Comparison of ENCODE assay signal across 11 cellular contexts in genomic region chr11:92978226-92979111, GRCh38. TPM values are rescaled to one million over a fixed set of nuclear protein-coding genes. Genes with fewer than 3 reads are reported as not detected.
A peak's percentile ranks its signal among the peaks of the same experiment; 100 is the strongest.
DNase-seq lines count a peak whose midpoint lies in the region; ATAC-seq and TF ChIP-seq lines count a peak whose summit lies in the region.
"Had no signal": no experiment of that assay in that cellular context is flagged by ENCODE, and none has a peak within 500 bp of the region (broad histone marks: within the 10 kb centered on the region; RNA-seq: fewer than 3 reads in every experiment).

No MANE protein-coding gene starts in this region.

- no peaks in the 10 kb centered on the region for H3K9me2 ChIP-seq in PC-3 (replicated peaks; ENCODE audit: low read length)

- H3K79me2 ChIP-seq in PC-3 (ENCODE audit: low read length), result no peaks in the 10 kb centered on the region

- H4K20me1 ChIP-seq in PC-3 (ENCODE audit: low read length), result no peaks in the 10 kb centered on the region

- H3K9me3 ChIP-seq in AG04450 (ENCODE audit: control insufficient read depth, insufficient read depth, low read length), result peaks cover 6% of the 10 kb centered on the region
- no peaks in the 10 kb centered on the region for H3K9me3 ChIP-seq in PC-3 (ENCODE audit: low read length)
- no peaks in the 10 kb centered on the region for H3K9me3 ChIP-seq in CD4-positive, alpha-beta memory T cell (ENCODE audit: control insufficient read depth in 1 of 2, low read length in 2 of 2)
- H3K9me3 ChIP-seq: ascending aorta had no signal

- no peaks in the 10 kb centered on the region for H3K9me3 Mint-ChIP-seq in CD4-positive, alpha-beta memory T cell

- H3K4me3 Mint-ChIP-seq in CD4-positive, alpha-beta memory T cell, result no peak overlapping the region
- H3K4me3 Mint-ChIP-seq: activated CD8-positive, alpha-beta memory T cell treated with anti-CD3 and anti-CD28 coated beads, Interleukin-2, amount 10 ng/mL, durations not matched to agents 7 days and 5 days had no signal

- TF ChIP-seq CTCF in AG04450 (IDR thresholded peaks at IDR 0.05; ENCODE audit: low read depth, low read length) (no peak), PC-3 (conservative IDR thresholded peaks at IDR 0.05; ENCODE audit: low read depth, low read length) (no peak)

- H3K4me2 ChIP-seq in PC-3 (ENCODE audit: low read length), result no peak overlapping the region

- H3F3A ChIP-seq in PC-3 (ENCODE audit: low read length, unreplicated experiment), result no peaks in the 10 kb centered on the region

- no peak overlapping the region for H3K27ac Mint-ChIP-seq in CD4-positive, alpha-beta memory T cell
- H3K27ac Mint-ChIP-seq: activated CD8-positive, alpha-beta memory T cell treated with anti-CD3 and anti-CD28 coated beads, Interleukin-2, amount 10 ng/mL, durations not matched to agents 7 days and 5 days had no signal

- H3K4me1 ChIP-seq in PC-3 (ENCODE audit: insufficient read depth, low read length), result no peaks in the 10 kb centered on the region
- H3K4me1 ChIP-seq in CD4-positive, alpha-beta memory T cell (ENCODE audit: insufficient read depth, low read length), result no peaks in the 10 kb centered on the region
- H3K4me1 ChIP-seq: ascending aorta had no signal

- no peaks in the 10 kb centered on the region for H3K4me1 Mint-ChIP-seq in CD4-positive, alpha-beta memory T cell
- H3K4me1 Mint-ChIP-seq: activated CD8-positive, alpha-beta memory T cell treated with anti-CD3 and anti-CD28 coated beads, Interleukin-2, amount 10 ng/mL, durations not matched to agents 7 days and 5 days had no signal

- POLR2A ChIA-PET in AG04450 (lab: Yijun Ruan, JAX), result no interaction called here
- POLR2A ChIA-PET in PC-3 (lab: Charles Lee; ENCODE audit: unreplicated experiment), result no interaction called here
- POLR2A ChIA-PET in CD4-positive, alpha-beta memory T cell (lab: Charles Lee; ENCODE audit: partially characterized antibody), result no interaction called here

- intact Hi-C loops in PC-3 (cut with micrococcal nuclease), result no loop called here
- intact Hi-C loops in CD4-positive, alpha-beta memory T cell (cut with micrococcal nuclease), result no loop called here

- no peaks in the 10 kb centered on the region for H3K36me3 ChIP-seq in PC-3 (ENCODE audit: low read depth, low read length)
- no peaks in the 10 kb centered on the region for H3K36me3 ChIP-seq in CD4-positive, alpha-beta memory T cell (ENCODE audit: insufficient read depth, low read length)
- H3K36me3 ChIP-seq: ascending aorta had no signal

- H3K9ac ChIP-seq in PC-3 (ENCODE audit: low read length), result no peak overlapping the region

- CTCF ChIA-PET in AG04450 (lab: Charles Lee), result no interaction called here
- CTCF ChIA-PET in PC-3 (lab: Charles Lee), result no interaction called here
- CTCF ChIA-PET in CD4-positive, alpha-beta memory T cell (lab: Charles Lee; ENCODE audit: partially characterized antibody), result no interaction called here

- ATAC-seq in esophagus mucosa (peak; percentile 32), GM18870 (IDR thresholded peaks at IDR 0.05; ENCODE audit: unreplicated experiment) (no peak), PC-3 (no peak)
- ATAC-seq: activated CD8-positive, alpha-beta memory T cell treated with anti-CD3 and anti-CD28 coated beads, Interleukin-2, amount 10 ng/mL, durations not matched to agents 7 days and 5 days had no signal

- H3K27me3 ChIP-seq in AG04450 (ENCODE audit: control insufficient read depth, insufficient read depth, low read length) (no peaks in the 10 kb centered on the region), PC-3 (ENCODE audit: low read length) (peaks cover 3% of the 10 kb centered on the region; the same call in 1 of the 2 replicates)
- H3K27me3 ChIP-seq in CD4-positive, alpha-beta memory T cell (ENCODE audit: insufficient read depth, low read length), result no peaks in the 10 kb centered on the region
- H3K27me3 ChIP-seq: ascending aorta had no signal

- H3K4me3 ChIP-seq in AG04450 (ENCODE audit: low read depth, low read length) (no peak overlapping the region), PC-3 (ENCODE audit: low read length) (no peak overlapping the region)
- H3K4me3 ChIP-seq in CD4-positive, alpha-beta memory T cell (ENCODE audit: low read length in 2 of 2), result no peak overlapping the region
- H3K4me3 ChIP-seq: ascending aorta had no signal

- no peak overlapping the region for H2AFZ ChIP-seq in PC-3 (ENCODE audit: low read length)

- BruUV-seq in PC-3 (replicated peaks; lab: Mats Ljungman, UMichigan), result no TSS peak

- H3K27ac ChIP-seq in AG04450 (ENCODE audit: low read depth, low read length), result peak overlapping the region; percentile 77
- H3K27ac ChIP-seq in PC-3 (ENCODE audit: low read length), result no peak overlapping the region
- H3K27ac ChIP-seq in CD4-positive, alpha-beta memory T cell (ENCODE audit: low read depth, low read length), result no peak overlapping the region
- H3K27ac ChIP-seq: ascending aorta had no signal

- DNase-seq in AG04450 (ENCODE audit: low read depth, low spot score), result no peak
- peak; percentile 74 for DNase-seq in M059J (ENCODE audit: low read depth)
- DNase-seq in NCI-H524 treated with DMSO at 0.1 percent for 48 hours (lab: John Stamatoyannopoulos, UW), result peak; percentile 77
- DNase-seq in NOMO-1 (lab: John Stamatoyannopoulos, UW; ENCODE audit: unreplicated experiment in 2 of 2), result no peak
- no peak for DNase-seq in PC-3
- DNase-seq in CD4-positive, alpha-beta memory T cell, result no peak
- DNase-seq: activated CD8-positive, alpha-beta memory T cell treated with anti-CD3 and anti-CD28 coated beads, Interleukin-2, amount 10 ng/mL, durations not matched to agents 7 days and 5 days had no signal

- no peaks in the 10 kb centered on the region for H3K36me3 Mint-ChIP-seq in CD4-positive, alpha-beta memory T cell
- H3K36me3 Mint-ChIP-seq: activated CD8-positive, alpha-beta memory T cell treated with anti-CD3 and anti-CD28 coated beads, Interleukin-2, amount 10 ng/mL, durations not matched to agents 7 days and 5 days had no signal

- peaks cover 1 to 2% of the 10 kb centered on the region in 2 donors for H3K27me3 Mint-ChIP-seq in CD4-positive, alpha-beta memory T cell
- H3K27me3 Mint-ChIP-seq: activated CD8-positive, alpha-beta memory T cell treated with anti-CD3 and anti-CD28 coated beads, Interleukin-2, amount 10 ng/mL, durations not matched to agents 7 days and 5 days had no signal

RNA-seq across cellular contexts. Expression of gene MTNR1B, which starts 9.0 kb away (rescaled TPM):
- polyA plus RNA-seq in AG04450 (2011; rRNA removed), result 0.07 TPM in 1 of 2 replicates, not detected in the other
- polyA minus RNA-seq in AG04450 (2011; rRNA and poly(A)+ RNA removed), result 0.32 and 0.56 TPM in 2 replicates
- not detected in 2 replicates for total RNA-seq in M059J (2014; rRNA removed; shearing (Covaris generic))
- total RNA-seq in esophagus mucosa (not detected), PC-3 (2014; rRNA removed) (not detected in 2 replicates)
- total RNA-seq in CD4-positive, alpha-beta memory T cell, result not detected
- polyA plus RNA-seq in CD4-positive, alpha-beta memory T cell, result not detected
- total RNA-seq: activated CD8-positive, alpha-beta memory T cell treated with anti-CD3 and anti-CD28 coated beads, Interleukin-2, amount 10 ng/mL, durations not matched to agents 7 days and 5 days; ascending aorta; fibroblast of villous mesenchyme had no signal

Comparison
In these comparisons a context has a peak if more than half of its experiments do, and no peak if none do; other contexts are left out.
1. DNase-seq: peak in M059J (single experiment) and NCI-H524 treated with DMSO at 0.1 percent for 48 hours (single experiment); none in AG04450 (single experiment), NOMO-1 (0 of 2), PC-3 (single experiment) and CD4-positive, alpha-beta memory T cell (0 of 5).